In the genomic region with DNA sequence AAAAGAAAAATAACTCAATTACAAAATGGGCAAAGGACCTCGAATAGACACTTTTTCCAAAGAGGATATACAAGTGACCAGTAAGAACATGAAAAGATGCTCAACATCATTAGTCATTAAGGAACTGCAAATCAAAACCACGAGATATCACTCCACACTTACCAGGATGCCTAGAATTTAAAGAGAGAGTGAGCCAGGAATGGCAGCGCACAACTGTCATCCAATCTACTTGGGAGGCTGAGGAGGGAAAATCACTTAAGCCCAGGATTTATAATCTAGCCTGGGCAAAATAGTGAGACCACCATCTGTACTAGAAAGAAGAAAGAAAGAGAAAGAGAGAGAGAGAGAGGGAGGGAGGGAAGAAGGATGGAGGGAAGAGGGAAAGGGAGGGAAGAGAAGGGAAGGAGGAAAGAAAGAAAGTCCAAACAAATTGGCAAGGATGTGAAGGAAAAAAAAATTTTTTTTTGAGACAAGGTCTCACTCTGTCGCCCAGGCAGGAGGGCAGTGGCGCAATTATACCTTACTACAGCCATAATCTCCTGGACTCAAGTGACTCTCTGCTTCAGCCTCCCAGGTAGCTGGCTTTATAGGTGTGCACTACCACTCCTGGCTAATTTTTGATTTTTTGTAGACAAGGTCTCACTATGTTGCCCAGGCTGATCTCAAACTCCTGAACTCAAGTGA, we compare ENCODE assay signal across 1 cellular context.
TF ChIP-seq lines count a peak whose summit lies in the region.

No MANE protein-coding gene starts in this region.

TF ChIP-seq in HEK293, 187 proteins besides CTCF, POLR2A, EP300 and RAD21 (continued from another document):
- TF ChIP-seq, protein P1, sequence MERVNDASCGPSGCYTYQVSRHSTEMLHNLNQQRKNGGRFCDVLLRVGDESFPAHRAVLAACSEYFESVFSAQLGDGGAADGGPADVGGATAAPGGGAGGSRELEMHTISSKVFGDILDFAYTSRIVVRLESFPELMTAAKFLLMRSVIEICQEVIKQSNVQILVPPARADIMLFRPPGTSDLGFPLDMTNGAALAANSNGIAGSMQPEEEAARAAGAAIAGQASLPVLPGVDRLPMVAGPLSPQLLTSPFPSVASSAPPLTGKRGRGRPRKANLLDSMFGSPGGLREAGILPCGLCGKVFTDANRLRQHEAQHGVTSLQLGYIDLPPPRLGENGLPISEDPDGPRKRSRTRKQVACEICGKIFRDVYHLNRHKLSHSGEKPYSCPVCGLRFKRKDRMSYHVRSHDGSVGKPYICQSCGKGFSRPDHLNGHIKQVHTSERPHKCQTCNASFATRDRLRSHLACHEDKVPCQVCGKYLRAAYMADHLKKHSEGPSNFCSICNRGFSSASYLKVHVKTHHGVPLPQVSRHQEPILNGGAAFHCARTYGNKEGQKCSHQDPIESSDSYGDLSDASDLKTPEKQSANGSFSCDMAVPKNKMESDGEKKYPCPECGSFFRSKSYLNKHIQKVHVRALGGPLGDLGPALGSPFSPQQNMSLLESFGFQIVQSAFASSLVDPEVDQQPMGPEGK (tag by site-specific recombination; IDR thresholded peaks at IDR 0.05) = no peak
- no peak for TF ChIP-seq ZNF558 (tag by site-specific recombination; IDR thresholded peaks at IDR 0.05)
- TF ChIP-seq ZNF366 (tag by site-specific recombination; conservative IDR thresholded peaks at IDR 0.05) = peak; percentile 80
